Comparison of ENCODE assay signal across 9 cellular contexts in genomic region chr2:216499641-216500218, GRCh38. TPM values are rescaled to one million over a fixed set of nuclear protein-coding genes. Genes with fewer than 3 reads are reported as not detected.
DNase-seq lines count a peak whose midpoint lies in the region; ATAC-seq lines count a peak whose summit lies in the region.
"Had no signal": no experiment of that assay in that cellular context is flagged by ENCODE, and none has a peak within 500 bp of the region (broad histone marks: within the 10 kb centered on the region; RNA-seq: fewer than 3 reads in every experiment).

No MANE protein-coding gene starts in this region.

- no peak for DNase-seq in T-helper 1 cell
- peak; percentile 66 for DNase-seq in activated CD8-positive, alpha-beta memory T cell treated with anti-CD3 and anti-CD28 coated beads, Interleukin-2, amount 50 U/mL, for 48 hours
- DNase-seq in cerebellum (ENCODE audit: low spot score), result no peak
- no peak for DNase-seq in NCI-H1436 treated with DMSO at 0.1 percent for 48 hours (lab: John Stamatoyannopoulos, UW)
- DNase-seq: COR-L47 had no signal

- H3K4me3 ChIP-seq in iPS-18c (ENCODE audit: insufficient read depth, low read depth, low read length) (peak overlapping the region; percentile 72), subcutaneous abdominal adipose tissue (ENCODE audit: low read depth in 1 of 5, low read length in 5 of 5) (peak overlapping the region; percentile 85 to 100 (median 98))

- peak overlapping the region; percentile 96 for H3K4me3 Mint-ChIP-seq in T-helper 1 cell treated with Interleukin-12 subunit alpha and Interleukin-12 subunit beta and Interleukin-4 antibody, amounts not matched to agents 30 μg/mL and 1 μg/mL, for 36 hours

- no peak for ATAC-seq in GM18870 (IDR thresholded peaks at IDR 0.05; ENCODE audit: unreplicated experiment)

- H3K36me3 ChIP-seq in subcutaneous abdominal adipose tissue (ENCODE audit: control insufficient read depth in 5 of 5, insufficient read depth in 5 of 5, low read length in 5 of 5), result peaks cover 33 to 51% (median 47%) of the 10 kb centered on the region in 5 donors

- peaks cover 53% of the 10 kb centered on the region for H3K4me1 Mint-ChIP-seq in T-helper 1 cell treated with Interleukin-12 subunit alpha and Interleukin-12 subunit beta and Interleukin-4 antibody, amounts not matched to agents 30 μg/mL and 1 μg/mL, for 36 hours (ENCODE audit: low read depth)

- H3K27ac Mint-ChIP-seq in T-helper 1 cell treated with Interleukin-12 subunit alpha and Interleukin-12 subunit beta and Interleukin-4 antibody, amounts not matched to agents 30 μg/mL and 1 μg/mL, for 36 hours, result peak overlapping the region; percentile 85

- H3K4me1 ChIP-seq in subcutaneous abdominal adipose tissue (ENCODE audit: control insufficient read depth in 5 of 5, insufficient read depth in 5 of 5, low read length in 5 of 5), result peaks cover 8 to 41% (median 30%) of the 10 kb centered on the region in 5 donors

- H3K27me3 ChIP-seq in subcutaneous abdominal adipose tissue (ENCODE audit: control insufficient read depth in 5 of 5, insufficient read depth in 4 of 5, low read length in 5 of 5), result no peaks in the 10 kb centered on the region

- H3K27ac ChIP-seq in subcutaneous abdominal adipose tissue (ENCODE audit: low read depth, low read length), result peak overlapping the region; percentile 95

- H3K9me3 Mint-ChIP-seq in T-helper 1 cell treated with Interleukin-12 subunit alpha and Interleukin-12 subunit beta and Interleukin-4 antibody, amounts not matched to agents 30 μg/mL and 1 μg/mL, for 36 hours, result no peaks in the 10 kb centered on the region

- peaks cover 54% of the 10 kb centered on the region for H3K36me3 Mint-ChIP-seq in T-helper 1 cell treated with Interleukin-12 subunit alpha and Interleukin-12 subunit beta and Interleukin-4 antibody, amounts not matched to agents 30 μg/mL and 1 μg/mL, for 36 hours (ENCODE audit: low read depth)

- H3K27me3 Mint-ChIP-seq in T-helper 1 cell treated with Interleukin-12 subunit alpha and Interleukin-12 subunit beta and Interleukin-4 antibody, amounts not matched to agents 30 μg/mL and 1 μg/mL, for 36 hours (ENCODE audit: low read depth), result no peaks in the 10 kb centered on the region

- H3K9me3 ChIP-seq in iPS-18c (ENCODE audit: control insufficient read depth, insufficient read depth, low read length) (no peaks in the 10 kb centered on the region), subcutaneous abdominal adipose tissue (ENCODE audit: control insufficient read depth in 5 of 5, low read length in 5 of 5) (no peaks in the 10 kb centered on the region)

- peak overlapping the region; percentile 97 to 100 (median 100) for H3K9ac ChIP-seq in subcutaneous abdominal adipose tissue (ENCODE audit: low read length in 5 of 5)

RNA-seq across cellular contexts. Expression of gene RPL37A, which starts 1.1 kb away (rescaled TPM):
- 1,512 TPM for total RNA-seq in cerebellum
